In the genomic region with DNA sequence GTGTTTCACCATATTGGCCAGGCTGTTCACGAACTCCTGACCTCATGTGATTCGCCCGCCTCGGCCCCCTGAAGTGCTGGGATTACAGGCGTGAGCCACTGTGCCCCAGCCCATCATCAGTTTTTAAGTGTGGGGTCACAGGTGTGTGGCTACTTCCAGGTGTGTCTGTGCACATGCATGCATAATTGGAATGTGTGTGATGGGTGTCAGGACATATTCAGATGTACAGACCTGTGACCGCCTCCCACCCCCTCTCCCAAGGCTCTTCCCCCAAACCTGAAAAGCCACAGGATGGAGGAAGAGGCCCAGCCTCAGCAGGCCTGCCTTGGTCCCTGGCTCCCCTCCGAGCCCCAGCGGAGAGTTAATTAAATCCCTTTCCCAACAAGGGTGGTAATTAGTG, we compare ENCODE assay signal across 19 cellular contexts. TPM values are rescaled to one million over a fixed set of nuclear protein-coding genes. Genes with fewer than 3 reads are reported as not detected.
DNase-seq lines count a peak whose midpoint lies in the region; ATAC-seq and TF ChIP-seq lines count a peak whose summit lies in the region.
"Had no signal": no experiment of that assay in that cellular context is flagged by ENCODE, and none has a peak within 500 bp of the region (broad histone marks: within the 10 kb centered on the region; RNA-seq: fewer than 3 reads in every experiment).

No MANE protein-coding gene starts in this region.

- H3K36me3 ChIP-seq in heart left ventricle (no peaks in the 10 kb centered on the region), NT2/D1 (ENCODE audit: insufficient read depth, insufficient read length, low read length) (no peaks in the 10 kb centered on the region), sigmoid colon (no peaks in the 10 kb centered on the region), mesendoderm (ENCODE audit: control insufficient read depth, insufficient read depth, low read length) (no peaks in the 10 kb centered on the region)

- H3K9ac ChIP-seq in NT2/D1 (ENCODE audit: insufficient read length, low read depth) (peak overlapping the region; percentile 29), mesendoderm (ENCODE audit: low read length) (no peak overlapping the region)

- no peak overlapping the region for H3K23ac ChIP-seq in mesendoderm (ENCODE audit: low read length)

- no peak for ATAC-seq in heart left ventricle

- no peak for TF ChIP-seq EP300 in sigmoid colon (IDR thresholded peaks at IDR 0.05)

- H3K4me1 ChIP-seq in heart left ventricle: no peaks in the 10 kb centered on the region
- peaks cover 20% of the 10 kb centered on the region for H3K4me1 ChIP-seq in NT2/D1 (ENCODE audit: insufficient read depth, insufficient read length)
- no peaks in the 10 kb centered on the region for H3K4me1 ChIP-seq in sigmoid colon
- peaks cover 7% of the 10 kb centered on the region for H3K4me1 ChIP-seq in mesendoderm (ENCODE audit: control insufficient read depth, low read depth, low read length)

- no peak overlapping the region for H3K4me3 ChIP-seq in heart left ventricle
- no peak overlapping the region for H3K4me3 ChIP-seq in NT2/D1 (ENCODE audit: insufficient read length, low read depth)
- H3K4me3 ChIP-seq in sigmoid colon: no peak overlapping the region
- no peak overlapping the region for H3K4me3 ChIP-seq in mesendoderm (ENCODE audit: low read length)
- H3K4me3 ChIP-seq: SK-N-MC had no signal

- H4K5ac ChIP-seq in mesendoderm (ENCODE audit: low read length): no peak overlapping the region

- H3K9me3 ChIP-seq in heart left ventricle (no peaks in the 10 kb centered on the region), NT2/D1 (ENCODE audit: insufficient read depth, low read length) (no peaks in the 10 kb centered on the region), sigmoid colon (no peaks in the 10 kb centered on the region)

- TF ChIP-seq POLR2A in heart left ventricle (IDR thresholded peaks at IDR 0.05) (no peak), sigmoid colon (IDR thresholded peaks at IDR 0.05) (no peak)

- TF ChIP-seq CTCF in heart left ventricle (IDR thresholded peaks at IDR 0.05) (no peak), sigmoid colon (IDR thresholded peaks at IDR 0.05) (no peak)

- intact Hi-C loops in cardiac septum (cut with DNase I): no loop called here
- intact Hi-C loops in heart left ventricle (cut with DNase I): no loop called here
- intact Hi-C loops in sigmoid colon (cut with DNase I): no loop called here
- intact Hi-C loops in posterior cingulate gyrus (cut with DNase I): no loop called here

- peak; percentile 25 for DNase-seq in NCI-H1092 (lab: John Stamatoyannopoulos, UW)
- no peak for DNase-seq in NCI-H1092 treated with DMSO at 0.1 percent for 48 hours (lab: John Stamatoyannopoulos, UW)
- peak; percentile 17 for DNase-seq in cardiac septum (ENCODE audit: low spot score)
- no peak for DNase-seq in heart left ventricle
- DNase-seq in NT2/D1 (ENCODE audit: low read depth, low spot score): no peak
- DNase-seq in sigmoid colon: peak; percentile 15
- DNase-seq in posterior cingulate gyrus: no peak
- DNase-seq in mesendoderm: no peak
- DNase-seq: AML-193, GF-D8, NCI-H1694, NCI-H345, NCI-H526, SHP77 had no signal

- no peak overlapping the region for H3K56ac ChIP-seq in mesendoderm (ENCODE audit: low read length)

- no peak overlapping the region for H2BK5ac ChIP-seq in mesendoderm (ENCODE audit: low read length)

- no peaks in the 10 kb centered on the region for H3K79me1 ChIP-seq in mesendoderm (ENCODE audit: low read length)

- no peaks in the 10 kb centered on the region for H3K79me2 ChIP-seq in mesendoderm (ENCODE audit: control insufficient read depth, insufficient read depth, low read length)

- no peak overlapping the region for H2AK5ac ChIP-seq in mesendoderm (ENCODE audit: low read length)

- no peak overlapping the region for H4K8ac ChIP-seq in mesendoderm (ENCODE audit: low read depth, low read length)

- no peak overlapping the region for H2BK15ac ChIP-seq in mesendoderm (replicated peaks; ENCODE audit: low read depth)

- H3K27ac ChIP-seq in heart left ventricle (no peak overlapping the region), sigmoid colon (no peak overlapping the region), mesendoderm (ENCODE audit: low read depth, low read length) (no peak overlapping the region)
- H3K27ac ChIP-seq: 22Rv1, SK-N-MC had no signal

- H3K27me3 ChIP-seq in heart left ventricle (peaks cover 0 to 3% (median 0%) of the 10 kb centered on the region in 9 donors), NT2/D1 (ENCODE audit: insufficient read depth, insufficient read length) (peaks cover 9% of the 10 kb centered on the region), sigmoid colon (peaks cover 0 to 5% (median 0%) of the 10 kb centered on the region in 3 donors), mesendoderm (ENCODE audit: insufficient read depth, low read length, poor library complexity) (no peaks in the 10 kb centered on the region)

- 67 to 81% (median 73%) methylated on average over 8 of the region's 8 CpGs for WGBS in heart left ventricle, 4 donors
- 80 to 83% methylated on average over 8 of the region's 8 CpGs for WGBS in sigmoid colon, 2 donors
- no CpG with 5 or more reads among the region's 8 CpGs for WGBS in mesendoderm (ENCODE audit: extremely low coverage, insufficient coverage, low lambda C conversion rate)

- no peak overlapping the region for H3K4ac ChIP-seq in mesendoderm (ENCODE audit: low read depth, low read length)

- H3K4me2 ChIP-seq in mesendoderm (ENCODE audit: low read length): no peak overlapping the region

- no peak overlapping the region for H3K18ac ChIP-seq in mesendoderm (ENCODE audit: low read length)

- H2BK120ac ChIP-seq in mesendoderm (ENCODE audit: low read depth, low read length): no peak overlapping the region

RNA-seq across cellular contexts. Expression of a gene that starts 37.3 kb away (rescaled TPM):
- total RNA-seq in cardiac septum: 11.8 TPM
- total RNA-seq in heart left ventricle: 10 to 100 TPM in 2 of 9 donors, 1 to 10 TPM in 7; 1.5 to 22.7 (median 4.5) TPM
- polyA plus RNA-seq in heart left ventricle: 1 to 10 TPM; 2.9 to 4.1 TPM
- total RNA-seq in sigmoid colon: 1 to 10 TPM; 7.5 to 9.1 (median 8.6) TPM
- polyA plus RNA-seq in sigmoid colon: 1 to 10 TPM; 3.9 to 4.2 (median 3.9) TPM
- polyA plus RNA-seq in mesendoderm (2013, experiment 1 of 2): 0.11 TPM
- polyA plus RNA-seq in mesendoderm (2013, experiment 2 of 2): 0.31 TPM
- total RNA-seq: H1, LHCN-M2, RPMI7951 had no signal
- polyA plus RNA-seq: H1 had no signal

RNA-seq across cellular contexts. Expression of a gene that starts 55.9 kb away (rescaled TPM):
- total RNA-seq in cardiac septum: 71.7 TPM
- 100 to 1,000 TPM in 5 of 9 donors, 10 to 100 TPM in 4; 83.5 to 137 (median 108) TPM for total RNA-seq in heart left ventricle
- 100 to 1,000 TPM; 130 to 396 TPM for polyA plus RNA-seq in heart left ventricle
- 100 to 1,000 TPM in 1 of 4 donors, 10 to 100 TPM in 3; 70.3 to 115 (median 79.0) TPM for total RNA-seq in sigmoid colon
- polyA plus RNA-seq in sigmoid colon: 100 to 1,000 TPM in 2 of 3 donors, 10 to 100 TPM in 1; 81.1 to 103 (median 103) TPM
- polyA plus RNA-seq in mesendoderm (2013, experiment 1 of 2): 194 TPM
- 195 TPM for polyA plus RNA-seq in mesendoderm (2013, experiment 2 of 2)

Comparison
In these comparisons a context has a peak if more than half of its experiments do, and no peak if none do; other contexts are left out.
1. DNase-seq: peak in NCI-H1092 (single experiment), cardiac septum (single experiment) and sigmoid colon (single experiment); none in NCI-H1092 treated with DMSO at 0.1 percent for 48 hours (single experiment), heart left ventricle (0 of 5), NT2/D1 (single experiment), posterior cingulate gyrus (0 of 10) and mesendoderm (single experiment).